In the genomic region with DNA sequence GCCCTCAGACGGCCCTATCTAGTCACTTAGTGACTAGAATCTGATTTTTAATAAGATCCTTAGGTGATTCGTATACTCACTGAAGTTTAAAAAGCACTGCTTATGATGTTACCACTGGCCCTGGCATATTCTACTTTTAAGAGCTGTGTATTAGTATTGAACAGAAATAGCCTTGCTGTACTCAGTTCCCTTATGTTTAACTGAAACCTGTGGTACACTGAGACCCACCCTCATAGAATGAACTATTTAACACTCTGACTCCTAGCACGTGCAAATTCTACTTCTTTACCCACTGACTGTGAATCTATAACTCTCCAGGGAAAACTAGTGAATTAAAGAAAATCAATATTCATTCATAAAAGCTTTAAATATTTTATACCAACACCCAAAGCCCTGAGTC, we compare ENCODE assay signal across 15 cellular contexts.
"Had no signal": no experiment of that assay in that cellular context is flagged by ENCODE, and none has a peak within 500 bp of the region (broad histone marks: within the 10 kb centered on the region; RNA-seq: fewer than 3 reads in every experiment).

No MANE protein-coding gene starts in this region.

- H3K36me3 ChIP-seq: gastroesophageal sphincter, thoracic aorta had no signal

- H3K27ac Mint-ChIP-seq: activated CD4-positive, alpha-beta T cell treated with anti-CD3 and anti-CD28 coated beads, Interleukin-2, amount 10 ng/mL, durations not matched to agents 7 days and 5 days; activated T-helper 17 cell treated with anti-CD3 and anti-CD28 coated beads, Interleukin-2, amount 50 U/mL, for 72 hours; nephron; stimulated activated naive CD8-positive, alpha-beta T cell treated with anti-CD3 and anti-CD28 coated beads, Interleukin-15, amount 100 ng/mL, for 72 hours had no signal

- H3K27ac ChIP-seq: epithelial cell of prostate, gastroesophageal sphincter, hepatocyte, thoracic aorta had no signal

- H3K4me2 ChIP-seq: hepatocyte had no signal

- H3K4me1 Mint-ChIP-seq: activated CD4-positive, alpha-beta T cell treated with anti-CD3 and anti-CD28 coated beads, Interleukin-2, amount 10 ng/mL, durations not matched to agents 7 days and 5 days; activated T-helper 17 cell treated with anti-CD3 and anti-CD28 coated beads, Interleukin-2, amount 50 U/mL, for 72 hours; central memory CD8-positive, alpha-beta T cell; stimulated activated naive CD8-positive, alpha-beta T cell treated with anti-CD3 and anti-CD28 coated beads, Interleukin-15, amount 100 ng/mL, for 72 hours had no signal

- H3K79me2 ChIP-seq: hepatocyte had no signal

- H3K4me3 ChIP-seq: gastroesophageal sphincter, hepatocyte, thoracic aorta had no signal

- H3K27me3 ChIP-seq: gastroesophageal sphincter, hepatocyte had no signal

- H2AFZ ChIP-seq: hepatocyte had no signal

- DNase-seq: activated CD4-positive, alpha-beta T cell treated with anti-CD3 and anti-CD28 coated beads, Interleukin-2, amount 10 ng/mL, durations not matched to agents 7 days and 5 days; activated CD4-positive, CD25-positive, alpha-beta regulatory T cell; activated naive CD4-positive, alpha-beta T cell treated with anti-CD3 and anti-CD28 coated beads, Interleukin-2, amount 50 U/mL, for 16 hours; activated T-cell treated with anti-CD3 and anti-CD28 coated beads for 4 hours; effector memory CD4-positive, alpha-beta T cell; mesendoderm; stimulated activated CD4-positive, alpha-beta T cell treated with anti-CD3 and anti-CD28 coated beads, Interleukin-4, amount 100 ng/mL, for 24 hours; stimulated activated naive CD8-positive, alpha-beta T cell treated with anti-CD3 and anti-CD28 coated beads, Interleukin-15, amount 100 ng/mL, for 72 hours had no signal

- H3K9me3 ChIP-seq: gastroesophageal sphincter, thoracic aorta had no signal

- ATAC-seq: activated T-helper 17 cell treated with anti-CD3 and anti-CD28 coated beads, Interleukin-2, amount 50 U/mL, for 72 hours; gastroesophageal sphincter; stimulated activated naive CD8-positive, alpha-beta T cell treated with anti-CD3 and anti-CD28 coated beads, Interleukin-15, amount 100 ng/mL, for 72 hours had no signal

- H3K9me3 Mint-ChIP-seq: activated CD4-positive, alpha-beta T cell treated with anti-CD3 and anti-CD28 coated beads, Interleukin-2, amount 10 ng/mL, durations not matched to agents 7 days and 5 days; activated T-helper 17 cell treated with anti-CD3 and anti-CD28 coated beads, Interleukin-2, amount 50 U/mL, for 72 hours; central memory CD8-positive, alpha-beta T cell; nephron; stimulated activated naive CD8-positive, alpha-beta T cell treated with anti-CD3 and anti-CD28 coated beads, Interleukin-15, amount 100 ng/mL, for 72 hours had no signal

- H3K4me1 ChIP-seq: gastroesophageal sphincter had no signal

- H3K4me3 Mint-ChIP-seq: activated CD4-positive, alpha-beta T cell treated with anti-CD3 and anti-CD28 coated beads, Interleukin-2, amount 10 ng/mL, durations not matched to agents 7 days and 5 days; activated T-helper 17 cell treated with anti-CD3 and anti-CD28 coated beads, Interleukin-2, amount 50 U/mL, for 72 hours; central memory CD8-positive, alpha-beta T cell; nephron; stimulated activated naive CD8-positive, alpha-beta T cell treated with anti-CD3 and anti-CD28 coated beads, Interleukin-15, amount 100 ng/mL, for 72 hours had no signal
